ENCODE assay signal across 9 cellular contexts in genomic region chr11:47886096-47886495, GRCh38. TPM values are rescaled to one million over a fixed set of nuclear protein-coding genes. Genes with fewer than 3 reads are reported as not detected.
A peak's percentile ranks its signal among the peaks of the same experiment; 100 is the strongest.
DNase-seq lines count a peak whose midpoint lies in the region; ATAC-seq and TF ChIP-seq lines count a peak whose summit lies in the region.
"Had no signal": no experiment of that assay in that cellular context is flagged by ENCODE, and none has a peak within 500 bp of the region (broad histone marks: within the 10 kb centered on the region; RNA-seq: fewer than 3 reads in every experiment).

No MANE protein-coding gene starts in this region.

- no peaks in the 10 kb centered on the region for H3K36me3 ChIP-seq in upper lobe of left lung
- H3K36me3 ChIP-seq: vagina had no signal

- no peak overlapping the region for H3K4me3 ChIP-seq in upper lobe of left lung
- H3K4me3 ChIP-seq: vagina had no signal

- no peak for TF ChIP-seq POLR2A in upper lobe of left lung (IDR thresholded peaks at IDR 0.05)

- peak overlapping the region; percentile 28 to 53 for H3K27ac Mint-ChIP-seq in natural killer cell treated with Interleukin-12 subunit alpha and Interleukin-12 subunit beta and Interleukin-15 and Interleukin-18, amount 100 ng/mL, for 72 hours
- H3K27ac Mint-ChIP-seq in natural killer cell (no peak overlapping the region), nephron progenitor cell (no peak overlapping the region)
- peak overlapping the region; percentile 88 for H3K27ac Mint-ChIP-seq in activated naive CD8-positive, alpha-beta T cell

- H3K27me3 Mint-ChIP-seq in natural killer cell treated with Interleukin-12 subunit alpha and Interleukin-12 subunit beta and Interleukin-15 and Interleukin-18, amount 100 ng/mL, for 72 hours: peaks cover 0 to 2% of the 10 kb centered on the region in 2 donors
- H3K27me3 Mint-ChIP-seq in natural killer cell (ENCODE audit: low read depth in 2 of 2): no peaks in the 10 kb centered on the region
- H3K27me3 Mint-ChIP-seq in activated naive CD8-positive, alpha-beta T cell: no peaks in the 10 kb centered on the region
- peaks cover 17% of the 10 kb centered on the region for H3K27me3 Mint-ChIP-seq in nephron progenitor cell (ENCODE audit: low read depth, poor library complexity)

- peak overlapping the region; percentile 50 for H3K4me3 Mint-ChIP-seq in natural killer cell treated with Interleukin-12 subunit alpha and Interleukin-12 subunit beta and Interleukin-15 and Interleukin-18, amount 100 ng/mL, for 72 hours
- H3K4me3 Mint-ChIP-seq in natural killer cell (no peak overlapping the region), nephron progenitor cell (no peak overlapping the region)
- peak overlapping the region; percentile 57 for H3K4me3 Mint-ChIP-seq in activated naive CD8-positive, alpha-beta T cell

- H3K9me3 ChIP-seq in upper lobe of left lung: no peaks in the 10 kb centered on the region
- H3K9me3 ChIP-seq: vagina had no signal

- peaks cover 10 to 25% (median 20%) of the 10 kb centered on the region in 4 donors for H3K4me1 ChIP-seq in upper lobe of left lung
- H3K4me1 ChIP-seq: vagina had no signal

- H3K36me3 Mint-ChIP-seq in natural killer cell treated with Interleukin-12 subunit alpha and Interleukin-12 subunit beta and Interleukin-15 and Interleukin-18, amount 100 ng/mL, for 72 hours: no peaks in the 10 kb centered on the region
- H3K36me3 Mint-ChIP-seq in natural killer cell (no peaks in the 10 kb centered on the region), nephron progenitor cell (ENCODE audit: low read depth) (no peaks in the 10 kb centered on the region)
- H3K36me3 Mint-ChIP-seq in activated naive CD8-positive, alpha-beta T cell: no peaks in the 10 kb centered on the region

- H3K9me3 Mint-ChIP-seq in natural killer cell treated with Interleukin-12 subunit alpha and Interleukin-12 subunit beta and Interleukin-15 and Interleukin-18, amount 100 ng/mL, for 72 hours: no peaks in the 10 kb centered on the region
- H3K9me3 Mint-ChIP-seq in natural killer cell (no peaks in the 10 kb centered on the region), nephron progenitor cell (peaks cover 3% of the 10 kb centered on the region)
- no peaks in the 10 kb centered on the region for H3K9me3 Mint-ChIP-seq in activated naive CD8-positive, alpha-beta T cell (ENCODE audit: low read depth)

- peak in 1 of 2 donors; percentile 38 for ATAC-seq in natural killer cell treated with Interleukin-12 subunit alpha and Interleukin-12 subunit beta and Interleukin-15 and Interleukin-18, amount 100 ng/mL, for 72 hours
- ATAC-seq in natural killer cell (no peak), upper lobe of left lung (ENCODE audit: low FRiP score in 2 of 2) (peak; percentile 63 to 67)

- H3K27ac ChIP-seq in upper lobe of left lung: peak overlapping the region; percentile 14 to 79 (median 57)
- H3K27ac ChIP-seq: vagina had no signal

- H3K4me1 Mint-ChIP-seq in natural killer cell treated with Interleukin-12 subunit alpha and Interleukin-12 subunit beta and Interleukin-15 and Interleukin-18, amount 100 ng/mL, for 72 hours (ENCODE audit: low read depth in 2 of 2): no peaks in the 10 kb centered on the region
- H3K4me1 Mint-ChIP-seq in natural killer cell (no peaks in the 10 kb centered on the region), nephron progenitor cell (no peaks in the 10 kb centered on the region)
- H3K4me1 Mint-ChIP-seq in activated naive CD8-positive, alpha-beta T cell (ENCODE audit: low read depth): peaks cover 53% of the 10 kb centered on the region

- DNase-seq in natural killer cell treated with Interleukin-12 subunit alpha and Interleukin-12 subunit beta and Interleukin-15 and Interleukin-18, amount 100 ng/mL, for 72 hours (ENCODE audit: low spot score): no peak
- no peak for DNase-seq in natural killer cell
- peak; percentile 87 for DNase-seq in iris pigment epithelial cell (ENCODE audit: low read depth)
- peak in 1 of 2 donors; percentile 47 for DNase-seq in upper lobe of left lung
- DNase-seq in nephron progenitor cell: no peak
- no peak for DNase-seq in NCI-H82 (lab: John Stamatoyannopoulos, UW)
- no peak for DNase-seq in HK-2 (ENCODE audit: unreplicated experiment)

- intact Hi-C loops in natural killer cell (cut with micrococcal nuclease): no loop called here

- WGBS in upper lobe of left lung, 2 donors: 21 to 27% methylated on average over 6 of the region's 6 CpGs

- no peaks in the 10 kb centered on the region for H3K27me3 ChIP-seq in upper lobe of left lung
- H3K27me3 ChIP-seq: vagina had no signal

- TF ChIP-seq CTCF in natural killer cell (IDR thresholded peaks at IDR 0.05): no peak
- TF ChIP-seq CTCF in upper lobe of left lung (IDR thresholded peaks at IDR 0.05): no peak
- TF ChIP-seq CTCF in nephron progenitor cell (IDR thresholded peaks at IDR 0.05): no peak

- peak in 1 of 4 donors; percentile 52 for TF ChIP-seq EP300 in upper lobe of left lung (IDR thresholded peaks at IDR 0.05)

RNA-seq across cellular contexts. Expression of gene NUP160, which starts 37.9 kb away (rescaled TPM):
- total RNA-seq in natural killer cell treated with Interleukin-12 subunit alpha and Interleukin-12 subunit beta and Interleukin-15 and Interleukin-18, amount 100 ng/mL, for 72 hours: 10 to 100 TPM; 48.0 to 78.0 TPM
- total RNA-seq in natural killer cell (10 to 100 TPM; 36.6 to 53.3 (median 43.5) TPM), upper lobe of left lung (10 to 100 TPM; 21.5 to 46.3 (median 37.8) TPM)

Comparison
In these comparisons a context has a peak if more than half of its experiments do, and no peak if none do; other contexts are left out.
1. H3K27ac Mint-ChIP-seq: peak in natural killer cell treated with Interleukin-12 subunit alpha and Interleukin-12 subunit beta and Interleukin-15 and Interleukin-18, amount 100 ng/mL, for 72 hours (2 of 2) and activated naive CD8-positive, alpha-beta T cell (single experiment); none in natural killer cell (0 of 2) and nephron progenitor cell (single experiment).
2. H3K4me3 Mint-ChIP-seq: peak in natural killer cell treated with Interleukin-12 subunit alpha and Interleukin-12 subunit beta and Interleukin-15 and Interleukin-18, amount 100 ng/mL, for 72 hours (single experiment) and activated naive CD8-positive, alpha-beta T cell (single experiment); none in natural killer cell (single experiment) and nephron progenitor cell (single experiment).
3. ATAC-seq: peak in upper lobe of left lung (2 of 2); none in natural killer cell (0 of 3).